19 cellular contexts compared by ENCODE assay signal in genomic region chr4:156642161-156642560, GRCh38.
DNase-seq lines count a peak whose midpoint lies in the region; ATAC-seq, FAIRE-seq and TF ChIP-seq lines count a peak whose summit lies in the region.
"Had no signal": no experiment of that assay in that cellular context is flagged by ENCODE, and none has a peak within 500 bp of the region (broad histone marks: within the 10 kb centered on the region; RNA-seq: fewer than 3 reads in every experiment).

No MANE protein-coding gene starts in this region.

- peak overlapping the region; percentile 4; the same call in 1 of the 2 replicates for H2AK5ac ChIP-seq in IMR-90 (ENCODE audit: low read depth, low read length)

- H2BK15ac ChIP-seq in IMR-90 (ENCODE audit: low read depth, low read length) = no peak overlapping the region; the same call in 2 of the 3 replicates

- H3K56ac ChIP-seq in IMR-90 (ENCODE audit: extremely low read depth, insufficient read depth, low read length) = no peak overlapping the region

- FAIRE-seq in astrocyte (lab: Jason Lieb, UNC) (peak; percentile 43), urothelium cell line (lab: Jason Lieb, UNC) (no peak)
- FAIRE-seq: H54 had no signal

- peaks cover 30% of the 10 kb centered on the region for H3K4me1 Mint-ChIP-seq in astrocyte (ENCODE audit: low read depth, unreplicated experiment)

- H3K9me1 ChIP-seq in IMR-90 (ENCODE audit: insufficient read depth, low read length) = peaks cover 2% of the 10 kb centered on the region; the same call in 1 of the 2 replicates

- no peak overlapping the region for H3K18ac ChIP-seq in IMR-90 (ENCODE audit: low read depth, low read length)

- TF ChIP-seq POLR2A in IMR-90 (IDR thresholded peaks at IDR 0.05; ENCODE audit: low read depth, low read length) = no peak

- WGBS in IMR-90 (ENCODE audit: extremely low coverage in 2 of 2, insufficient read length in 1 of 2), 2 experiments = no CpG with 5 or more reads among the region's 3 CpGs

- H4K91ac ChIP-seq in IMR-90 (ENCODE audit: insufficient read depth, low read depth, low read length) = no peak overlapping the region

- DNase-seq in NCI-H2227 treated with DMSO at 0.1 percent for 48 hours (lab: John Stamatoyannopoulos, UW) (peak; percentile 15), NCI-H2227 (lab: John Stamatoyannopoulos, UW; ENCODE audit: unreplicated experiment) (no peak), IMR-90 (no peak), astrocyte (ENCODE audit: low read depth) (peak; percentile 35), urothelium cell line (ENCODE audit: low spot score) (peak; percentile 5), NCI-H1417 treated with DMSO at 0.1 percent for 48 hours (lab: John Stamatoyannopoulos, UW) (no peak), H7 (no peak), retina (no peak)
- DNase-seq: C1 segment of cervical spinal cord, DMS 273 treated with DMSO at 0.1 percent for 48 hours, KBM-7, NCI-H1048, NCI-H2081 treated with DMSO at 0.1 percent for 48 hours, NCI-H774, SJCRH30, SW 1271 had no signal

- no peaks in the 10 kb centered on the region for H3K79me2 ChIP-seq in astrocyte (ENCODE audit: insufficient read depth, low read length)

- no peaks in the 10 kb centered on the region for H3K36me3 Mint-ChIP-seq in astrocyte (ENCODE audit: low read depth, unreplicated experiment)

- H3K27ac ChIP-seq in IMR-90 (ENCODE audit: insufficient read depth, low read length) = no peak overlapping the region
- no peak overlapping the region for H3K27ac ChIP-seq in astrocyte (ENCODE audit: low read depth, low read length)
- H3K27ac ChIP-seq: 22Rv1, HL-60, SJCRH30 had no signal

- H2BK20ac ChIP-seq in IMR-90 (ENCODE audit: low read depth, low read length) = 0 out of 2 replicates have a peak overlapping the region, but pooled peaks have one; percentile 21

- no peak overlapping the region for H3K4me2 ChIP-seq in IMR-90 (ENCODE audit: low read depth, low read length)
- no peak overlapping the region for H3K4me2 ChIP-seq in astrocyte (ENCODE audit: low read length)

- H3K36me3 ChIP-seq in IMR-90 (ENCODE audit: control insufficient read depth, insufficient read depth, low read length) (no peaks in the 10 kb centered on the region), astrocyte (ENCODE audit: insufficient read depth, low read length) (no peaks in the 10 kb centered on the region), H7 (replicated peaks; ENCODE audit: control insufficient read depth, insufficient read depth, low read length) (no peaks in the 10 kb centered on the region)
- H3K36me3 ChIP-seq: SJCRH30 had no signal

- BruUV-seq in IMR-90 (replicated peaks; lab: Mats Ljungman, UMichigan) = no TSS peak

- H4K5ac ChIP-seq in IMR-90 (ENCODE audit: low read depth, low read length) = no peak overlapping the region

- H3K27me3 ChIP-seq in IMR-90 (ENCODE audit: control insufficient read depth, insufficient read depth, low read length) (no peaks in the 10 kb centered on the region), astrocyte (ENCODE audit: insufficient read depth, low read length) (no peaks in the 10 kb centered on the region), H7 (ENCODE audit: control insufficient read depth, insufficient read depth, low read length) (no peaks in the 10 kb centered on the region)
- H3K27me3 ChIP-seq: SJCRH30 had no signal

- intact Hi-C loops in IMR-90 (cut with micrococcal nuclease) = no loop called here

- no peaks in the 10 kb centered on the region for H3K27me3 Mint-ChIP-seq in astrocyte (ENCODE audit: low read depth, unreplicated experiment)

- dilution Hi-C loops in IMR-90 (cut with HindIII; ENCODE audit: low sequenced_read_pairs, unreplicated experiment) = no loop called here

- in situ Hi-C loops in IMR-90 (cut with MboI; ENCODE audit: low sequenced_read_pairs) = no loop called here

- no peak for TF ChIP-seq RAD21 in IMR-90 (IDR thresholded peaks at IDR 0.05; ENCODE audit: low read length)

- H3K14ac ChIP-seq in IMR-90 (replicated peaks; ENCODE audit: low read depth, low read length) = peak overlapping the region; percentile 59

- no peaks in the 10 kb centered on the region for H3K79me1 ChIP-seq in IMR-90 (ENCODE audit: low read depth in 1 of 2, low read length in 2 of 2)

- POLR2A ChIA-PET in IMR-90 (lab: Charles Lee; ENCODE audit: unreplicated experiment) = no interaction called here

- H2BK5ac ChIP-seq in IMR-90 (ENCODE audit: low read depth, low read length, poor library complexity, severe bottlenecking) = no peak overlapping the region

- CTCF ChIA-PET in IMR-90 (lab: Yijun Ruan, JAX) = interaction anchor here (0.7 to 1.2 kb wide), 2 partner anchors 11 to 28 kb away, joined by 3 read pairs; no protein-coding TSS in a partner anchor

- no peaks in the 10 kb centered on the region for H3K9me3 Mint-ChIP-seq in astrocyte (ENCODE audit: unreplicated experiment)

- TF ChIP-seq CTCF in IMR-90 (conservative IDR thresholded peaks at IDR 0.05; ENCODE audit: low read depth, low read length) = no peak
- no peak for TF ChIP-seq CTCF in astrocyte (IDR thresholded peaks at IDR 0.05; ENCODE audit: insufficient read depth, low read depth, low read length)

- H3K4me1 ChIP-seq in IMR-90 (ENCODE audit: control insufficient read depth, insufficient read depth, low read length) = peaks cover 5% of the 10 kb centered on the region; the same call in 1 of the 2 replicates
- peaks cover 14% of the 10 kb centered on the region for H3K4me1 ChIP-seq in astrocyte (ENCODE audit: insufficient read depth, low read length)

- H3K4ac ChIP-seq in IMR-90 (ENCODE audit: low read depth, low read length) = peak overlapping the region; percentile 47; the same call in 1 of the 2 replicates

- no peaks in the 10 kb centered on the region for H4K20me1 ChIP-seq in IMR-90 (ENCODE audit: insufficient read depth, low read length)
- no peaks in the 10 kb centered on the region for H4K20me1 ChIP-seq in astrocyte (ENCODE audit: insufficient read depth, low read length)

- no peak for ATAC-seq in IMR-90 (ENCODE audit: low read depth)

- H2AFZ ChIP-seq in IMR-90 (replicated peaks; ENCODE audit: low read length, poor library complexity) = peak overlapping the region; percentile 26
- H2AFZ ChIP-seq in astrocyte (ENCODE audit: low read depth, low read length) = no peak overlapping the region

- no peak overlapping the region for H2BK120ac ChIP-seq in IMR-90 (ENCODE audit: low read depth, low read length)

- no peak overlapping the region for H3K9ac ChIP-seq in IMR-90 (ENCODE audit: low read depth, low read length)
- no peak overlapping the region for H3K9ac ChIP-seq in astrocyte (ENCODE audit: low read length)

- H3K9me3 ChIP-seq in IMR-90 (ENCODE audit: control insufficient read depth, insufficient read depth, low read length) (no peaks in the 10 kb centered on the region), astrocyte (ENCODE audit: insufficient read depth, low read depth, low read length) (no peaks in the 10 kb centered on the region)
- H3K9me3 ChIP-seq: SJCRH30 had no signal

- H3K4me3 ChIP-seq in IMR-90 (ENCODE audit: insufficient read depth, low read depth, low read length) = no peak overlapping the region
- no peak overlapping the region for H3K4me3 ChIP-seq in astrocyte (ENCODE audit: insufficient read depth, low read depth, low read length)
- no peak overlapping the region for H3K4me3 ChIP-seq in H7 (ENCODE audit: insufficient read depth, low read depth, low read length)
- H3K4me3 ChIP-seq: SJCRH30 had no signal

- H3K4me3 Mint-ChIP-seq in astrocyte (ENCODE audit: unreplicated experiment) = no peak overlapping the region

- H3K27ac Mint-ChIP-seq in astrocyte (ENCODE audit: unreplicated experiment) = no peak overlapping the region

- H4K8ac ChIP-seq in IMR-90 (ENCODE audit: low read depth in 2 of 2, low read length in 2 of 2) = no peak overlapping the region

- no peak overlapping the region for H2AK9ac ChIP-seq in IMR-90 (replicated peaks; ENCODE audit: low read depth, low read length, poor library complexity)

- no peak overlapping the region for H3K23ac ChIP-seq in IMR-90 (ENCODE audit: low read depth, low read length)

TF ChIP-seq in IMR-90, 13 proteins besides CTCF, POLR2A, EP300 and RAD21:
- TF ChIP-seq USF2 (IDR thresholded peaks at IDR 0.05; ENCODE audit: low read depth, low read length) (no peak), RCOR1 (IDR thresholded peaks at IDR 0.05; ENCODE audit: insufficient replicate concordance, low read length) (no peak), RFX5 (IDR thresholded peaks at IDR 0.05; ENCODE audit: low read depth, low read length) (no peak), MXI1 (IDR thresholded peaks at IDR 0.05; ENCODE audit: borderline replicate concordance, low read depth, low read length) (no peak), MAZ (IDR thresholded peaks at IDR 0.05; ENCODE audit: borderline replicate concordance, low read depth, low read length) (no peak), CEBPB (IDR thresholded peaks at IDR 0.05; ENCODE audit: low read depth, low read length) (no peak), NFE2L2 (IDR thresholded peaks at IDR 0.05; ENCODE audit: low read depth, low read length) (no peak), MAFK (IDR thresholded peaks at IDR 0.05; ENCODE audit: low read depth, low read length) (no peak), ELK1 (IDR thresholded peaks at IDR 0.05; ENCODE audit: borderline replicate concordance, low read depth, low read length) (no peak), FOS (IDR thresholded peaks at IDR 0.05; ENCODE audit: low read depth, low read length) (no peak), CHD1 (IDR thresholded peaks at IDR 0.05; ENCODE audit: low read depth, low read length) (no peak), BHLHE40 (IDR thresholded peaks at IDR 0.05; ENCODE audit: low read depth, low read length) (no peak), SMC3 (IDR thresholded peaks at IDR 0.05; ENCODE audit: low read depth, low read length) (no peak)
TF ChIP-seq in IMR-90: peak in this region for 0.

Comparison
In these comparisons a context has a peak if more than half of its experiments do, and no peak if none do; other contexts are left out.
1. DNase-seq: peak in NCI-H2227 treated with DMSO at 0.1 percent for 48 hours (single experiment), astrocyte (single experiment) and urothelium cell line (single experiment); none in NCI-H2227 (single experiment), IMR-90 (single experiment), NCI-H1417 treated with DMSO at 0.1 percent for 48 hours (single experiment), H7 (single experiment) and retina (single experiment).